Comparison of ENCODE assay signal across 21 cellular contexts in the genomic region with DNA sequence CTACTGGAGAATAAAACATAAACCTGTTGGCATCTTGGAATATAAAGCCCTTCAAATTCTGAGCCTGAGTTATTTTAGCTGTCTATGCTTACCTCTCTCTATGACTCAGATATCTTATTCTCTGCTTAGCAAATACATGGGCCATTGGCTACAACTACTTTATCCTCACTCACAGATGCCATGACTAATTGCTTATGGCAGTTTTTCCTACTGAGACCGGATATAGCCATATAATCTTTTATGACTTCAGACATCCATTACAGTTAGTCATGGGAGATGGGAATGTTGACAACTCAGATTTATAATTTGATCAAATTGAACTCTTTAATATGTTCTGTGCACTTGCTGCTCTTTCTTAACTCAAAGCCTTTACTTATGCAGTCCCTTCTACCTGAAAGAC.
A peak's percentile ranks its signal among the peaks of the same experiment; 100 is the strongest.
DNase-seq lines count a peak whose midpoint lies in the region; ATAC-seq, FAIRE-seq and TF ChIP-seq lines count a peak whose summit lies in the region.
"Had no signal": no experiment of that assay in that cellular context is flagged by ENCODE, and none has a peak within 500 bp of the region (broad histone marks: within the 10 kb centered on the region; RNA-seq: fewer than 3 reads in every experiment).

No MANE protein-coding gene starts in this region.

- H2BK15ac ChIP-seq in mesenchymal stem cell (ENCODE audit: low read depth, poor library complexity, severe bottlenecking) = no peak overlapping the region

- peaks cover 16% of the 10 kb centered on the region for H3K9me3 Mint-ChIP-seq in progenitor cell of endocrine pancreas (ENCODE audit: low read depth)

- no peak overlapping the region for H3K4ac ChIP-seq in mesenchymal stem cell (ENCODE audit: low read depth in 1 of 2, low read length in 2 of 2)

- H3K4me3 Mint-ChIP-seq in progenitor cell of endocrine pancreas (ENCODE audit: low read depth) = no peak overlapping the region
- H3K4me3 Mint-ChIP-seq: activated CD8-positive, alpha-beta T cell treated with anti-CD3 and anti-CD28 coated beads, Interleukin-2, amount 10 ng/mL, durations not matched to agents 7 days and 5 days; CD14-positive monocyte; GM23338; stimulated activated naive CD8-positive, alpha-beta T cell treated with anti-CD3 and anti-CD28 coated beads, Interleukin-15, Interleukin-2, amounts not matched to agents 100 ng/mL and 50 ng/mL, for 24 hours; T-helper 2 cell treated with Interferon-gamma antibody and Interleukin-4, amounts not matched to agents 5 μg/mL and 100 μg/mL, for 36 hours had no signal

- H3K4me3 ChIP-seq in MG63 = no peak overlapping the region
- H3K4me3 ChIP-seq in choroid plexus epithelial cell (ENCODE audit: low read depth, low read length) = no peak overlapping the region
- no peak overlapping the region for H3K4me3 ChIP-seq in mesenchymal stem cell (ENCODE audit: insufficient read depth in 1 of 2, low read depth in 1 of 2, low read length in 2 of 2)
- H3K4me3 ChIP-seq in kidney (ENCODE audit: low read length in 2 of 2) = no peak overlapping the region
- no peak overlapping the region for H3K4me3 ChIP-seq in gastroesophageal sphincter
- H3K4me3 ChIP-seq: coronary artery, GM23338, lung had no signal

- no peaks in the 10 kb centered on the region for H3K27me3 Mint-ChIP-seq in progenitor cell of endocrine pancreas

- no peak for TF ChIP-seq CTCF in choroid plexus epithelial cell (conservative IDR thresholded peaks at IDR 0.05; ENCODE audit: low read depth, low read length)
- TF ChIP-seq CTCF in progenitor cell of endocrine pancreas (IDR thresholded peaks at IDR 0.05; ENCODE audit: unreplicated experiment) = no peak
- no peak for TF ChIP-seq CTCF in kidney (IDR thresholded peaks at IDR 0.05; ENCODE audit: borderline replicate concordance, extremely low read depth, insufficient read depth)
- TF ChIP-seq CTCF in gastroesophageal sphincter (IDR thresholded peaks at IDR 0.05) = no peak

- no peak overlapping the region for H3K18ac ChIP-seq in mesenchymal stem cell (ENCODE audit: low read depth in 1 of 2, low read length in 2 of 2)

- H2BK5ac ChIP-seq in mesenchymal stem cell (ENCODE audit: low read depth, low read length, poor library complexity, severe bottlenecking) = no peak overlapping the region

- FAIRE-seq in kidney (lab: Jason Lieb, UNC) = no peak
- FAIRE-seq: HepG2 had no signal

- H3K4me2 ChIP-seq in mesenchymal stem cell (ENCODE audit: low read length, poor library complexity, severe bottlenecking) = no peak overlapping the region
- H3K4me2 ChIP-seq: GM23338 had no signal

- no peak for TF ChIP-seq POLR2A in gastroesophageal sphincter (IDR thresholded peaks at IDR 0.05)

- intact Hi-C loops in kidney (cut with DNase I) = no loop called here

- no peak overlapping the region for H3K14ac ChIP-seq in mesenchymal stem cell (ENCODE audit: low read length in 2 of 2)

- no peak overlapping the region for H4K8ac ChIP-seq in mesenchymal stem cell (ENCODE audit: low read length)

- no peaks in the 10 kb centered on the region for H3K27me3 ChIP-seq in MG63
- no peaks in the 10 kb centered on the region for H3K27me3 ChIP-seq in mesenchymal stem cell (ENCODE audit: control insufficient read depth in 1 of 2, insufficient read depth in 1 of 2, low read length in 2 of 2)
- H3K27me3 ChIP-seq in gastroesophageal sphincter = no peaks in the 10 kb centered on the region

- H3K23ac ChIP-seq in mesenchymal stem cell (ENCODE audit: low read length in 2 of 2) = no peak overlapping the region

- H3K36me3 Mint-ChIP-seq in progenitor cell of endocrine pancreas (ENCODE audit: insufficient read depth) = peaks cover 2% of the 10 kb centered on the region
- H3K36me3 Mint-ChIP-seq: CD14-positive monocyte had no signal

- no peaks in the 10 kb centered on the region for H3K79me1 ChIP-seq in mesenchymal stem cell (replicated peaks; ENCODE audit: low read length, poor library complexity, severe bottlenecking)

- peak overlapping the region; percentile 91 for H3K27ac ChIP-seq in mesenchymal stem cell (ENCODE audit: low read length, poor library complexity, severe bottlenecking)
- no peak overlapping the region for H3K27ac ChIP-seq in kidney (ENCODE audit: low read depth in 2 of 2, low read length in 2 of 2)
- no peak overlapping the region for H3K27ac ChIP-seq in gastroesophageal sphincter
- H3K27ac ChIP-seq: coronary artery, parathyroid adenoma had no signal

- H3K27ac Mint-ChIP-seq in progenitor cell of endocrine pancreas = no peak overlapping the region
- H3K27ac Mint-ChIP-seq: activated CD8-positive, alpha-beta T cell treated with anti-CD3 and anti-CD28 coated beads, Interleukin-2, amount 10 ng/mL, durations not matched to agents 7 days and 5 days; CD14-positive monocyte; GM23338; stimulated activated naive CD8-positive, alpha-beta T cell treated with anti-CD3 and anti-CD28 coated beads, Interleukin-15, Interleukin-2, amounts not matched to agents 100 ng/mL and 50 ng/mL, for 24 hours; T-helper 2 cell treated with Interferon-gamma antibody and Interleukin-4, amounts not matched to agents 5 μg/mL and 100 μg/mL, for 36 hours had no signal

- no peak overlapping the region for H2BK12ac ChIP-seq in mesenchymal stem cell (ENCODE audit: low read length in 2 of 2)

- H2AFZ ChIP-seq in mesenchymal stem cell (ENCODE audit: low read depth, low read length) = no peak overlapping the region
- H2AFZ ChIP-seq: GM23338, parathyroid adenoma had no signal

- no CpG with 5 or more reads among the region's 1 CpG for WGBS in mesenchymal stem cell
- WGBS in gastroesophageal sphincter (ENCODE audit: low coverage in 1 of 2), 2 donors = 29 to 33% methylated on average over 1 of the region's 1 CpG

- H4K91ac ChIP-seq in mesenchymal stem cell (ENCODE audit: low read length) = no peak overlapping the region

- H3K9me3 ChIP-seq in MG63 = no peaks in the 10 kb centered on the region; the same call in 1 of the 2 replicates
- H3K9me3 ChIP-seq in mesenchymal stem cell (ENCODE audit: control insufficient read depth, low read length) = no peaks in the 10 kb centered on the region
- H3K9me3 ChIP-seq in kidney (ENCODE audit: control insufficient read depth in 1 of 2, low read length in 2 of 2) = no peaks in the 10 kb centered on the region
- H3K9me3 ChIP-seq in gastroesophageal sphincter = no peaks in the 10 kb centered on the region

- no peak for ATAC-seq in HG03439 (IDR thresholded peaks at IDR 0.05; ENCODE audit: unreplicated experiment)
- no peak for ATAC-seq in gastroesophageal sphincter
- ATAC-seq: activated CD8-positive, alpha-beta T cell treated with anti-CD3 and anti-CD28 coated beads, Interleukin-2, amount 10 ng/mL, durations not matched to agents 7 days and 5 days; GM23338; HepG2 had no signal

- no peak overlapping the region for H2AK5ac ChIP-seq in mesenchymal stem cell (ENCODE audit: low read length, severe bottlenecking)

- no peak overlapping the region for H3K9ac ChIP-seq in mesenchymal stem cell (ENCODE audit: low read length)
- no peak overlapping the region for H3K9ac ChIP-seq in kidney (ENCODE audit: low read length in 2 of 2)
- H3K9ac ChIP-seq: parathyroid adenoma had no signal

- TF ChIP-seq EP300 in gastroesophageal sphincter (IDR thresholded peaks at IDR 0.05) = no peak

- H3K4me1 Mint-ChIP-seq in progenitor cell of endocrine pancreas (ENCODE audit: low read depth) = no peaks in the 10 kb centered on the region
- H3K4me1 Mint-ChIP-seq: CD14-positive monocyte, GM23338 had no signal

- H3K4me1 ChIP-seq in mesenchymal stem cell (ENCODE audit: control insufficient read depth, insufficient read depth, low read depth, low read length) (no peaks in the 10 kb centered on the region), kidney (ENCODE audit: control insufficient read depth in 1 of 2, insufficient read depth in 1 of 2, low read depth in 1 of 2, low read length in 2 of 2) (no peaks in the 10 kb centered on the region), gastroesophageal sphincter (no peaks in the 10 kb centered on the region)
- H3K4me1 ChIP-seq: parathyroid adenoma had no signal

- in situ Hi-C loops in Caki2 (cut with HindIII; ENCODE audit: low pct_unique_long_range_greater_than_20kb, low sequenced_read_pairs) = no loop called here

- H2BK120ac ChIP-seq in mesenchymal stem cell (ENCODE audit: low read depth, low read length) = no peak overlapping the region

- H3K36me3 ChIP-seq in MG63 (no peaks in the 10 kb centered on the region), mesenchymal stem cell (ENCODE audit: control insufficient read depth in 1 of 2, insufficient read depth in 2 of 2, low read depth in 1 of 2, low read length in 2 of 2) (no peaks in the 10 kb centered on the region), kidney (ENCODE audit: control insufficient read depth in 1 of 2, insufficient read depth in 2 of 2, low read length in 2 of 2) (no peaks in the 10 kb centered on the region), gastroesophageal sphincter (no peaks in the 10 kb centered on the region)

- DNase-seq in Caki2 (ENCODE audit: low read depth) (peak; percentile 69), MG63 (peak; percentile 8), choroid plexus epithelial cell (ENCODE audit: low read depth) (peak; percentile 72), mesenchymal stem cell (peak; percentile 63), progenitor cell of endocrine pancreas (ENCODE audit: low spot score, unreplicated experiment) (no peak), kidney (no peak)
- DNase-seq: activated CD8-positive, alpha-beta T cell treated with anti-CD3 and anti-CD28 coated beads, Interleukin-2, amount 10 ng/mL, durations not matched to agents 7 days and 5 days; activated gamma-delta T cell treated with Interleukin-2 at 50 U/mL for 16 hours; glutamatergic neuron; NCI-H1930; stimulated activated CD4-positive, alpha-beta T cell treated with anti-CD3 and anti-CD28 coated beads, Interleukin-4, amount 100 ng/mL, for 1 hour had no signal

Comparison
In these comparisons a context has a peak if more than half of its experiments do, and no peak if none do; other contexts are left out.
1. DNase-seq: peak in Caki2 (single experiment), MG63 (single experiment), choroid plexus epithelial cell (single experiment) and mesenchymal stem cell (single experiment); none in progenitor cell of endocrine pancreas (single experiment) and kidney (single experiment).